In the genomic region with DNA sequence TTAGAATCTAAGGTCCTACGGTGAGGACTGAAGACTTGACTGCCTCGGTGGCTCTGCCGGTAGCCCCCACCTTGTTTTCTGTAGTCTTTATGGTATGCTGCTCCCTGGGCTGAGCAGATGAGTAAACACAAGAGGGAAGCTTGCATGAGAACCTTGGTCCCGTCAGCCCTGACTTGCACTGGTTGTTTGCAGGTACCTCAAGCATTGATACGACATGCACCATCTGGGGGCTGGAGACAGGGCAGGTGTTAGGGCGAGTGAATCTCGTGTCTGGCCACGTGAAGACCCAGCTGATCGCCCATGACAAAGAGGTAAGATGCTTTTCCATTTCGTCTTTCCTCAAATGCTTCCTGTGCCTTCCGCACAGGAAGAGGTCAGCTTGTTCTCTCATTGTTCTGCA, we compare ENCODE assay signal across 1 cellular context.
TF ChIP-seq lines count a peak whose summit lies in the region.

No MANE protein-coding gene starts in this region.

TF ChIP-seq in HepG2, 621 proteins besides CTCF, POLR2A, EP300 and RAD21 (continues in another document):
- peak; percentile 41; the same call in 1 of the 2 replicates for TF ChIP-seq ZBTB7A (CRISPR knock-in tag; IDR thresholded peaks at IDR 0.05)
- no peak for TF ChIP-seq FOSL1 (CRISPR knock-in tag; IDR thresholded peaks at IDR 0.05; ENCODE audit: borderline replicate concordance)
- peak; percentile 17; the same call in 1 of the 2 replicates for TF ChIP-seq ZNF124 (CRISPR knock-in tag; IDR thresholded peaks at IDR 0.05)
- no peak for TF ChIP-seq ZNF552 (CRISPR knock-in tag; IDR thresholded peaks at IDR 0.05; ENCODE audit: borderline replicate concordance)
- no peak for TF ChIP-seq ATAD3A (CRISPR knock-in tag; IDR thresholded peaks at IDR 0.05)
- peak; percentile 30; the same call in 1 of the 2 replicates for TF ChIP-seq SIN3A (IDR thresholded peaks at IDR 0.05; ENCODE audit: borderline replicate concordance, low read depth, low read length)
- no peak for TF ChIP-seq AGO1 (IDR thresholded peaks at IDR 0.05; ENCODE audit: low read depth, low read length, poor library complexity, severe bottlenecking)
- no peak for TF ChIP-seq CENPBD1 (CRISPR knock-in tag; IDR thresholded peaks at IDR 0.05; ENCODE audit: borderline replicate concordance, low read depth)
- TF ChIP-seq NFKB2 (CRISPR knock-in tag; IDR thresholded peaks at IDR 0.05; ENCODE audit: borderline replicate concordance) = no peak
- 0 out of 2 replicates have a peak, but pooled peaks have one; percentile 19 for TF ChIP-seq SP5 (CRISPR knock-in tag; IDR thresholded peaks at IDR 0.05; ENCODE audit: borderline replicate concordance, low read depth)
- TF ChIP-seq ATF5 (CRISPR knock-in tag; IDR thresholded peaks at IDR 0.05; ENCODE audit: low read depth) = no peak
- no peak for TF ChIP-seq ZNF816 (CRISPR knock-in tag; IDR thresholded peaks at IDR 0.05; ENCODE audit: borderline replicate concordance)
- TF ChIP-seq, protein P1, sequence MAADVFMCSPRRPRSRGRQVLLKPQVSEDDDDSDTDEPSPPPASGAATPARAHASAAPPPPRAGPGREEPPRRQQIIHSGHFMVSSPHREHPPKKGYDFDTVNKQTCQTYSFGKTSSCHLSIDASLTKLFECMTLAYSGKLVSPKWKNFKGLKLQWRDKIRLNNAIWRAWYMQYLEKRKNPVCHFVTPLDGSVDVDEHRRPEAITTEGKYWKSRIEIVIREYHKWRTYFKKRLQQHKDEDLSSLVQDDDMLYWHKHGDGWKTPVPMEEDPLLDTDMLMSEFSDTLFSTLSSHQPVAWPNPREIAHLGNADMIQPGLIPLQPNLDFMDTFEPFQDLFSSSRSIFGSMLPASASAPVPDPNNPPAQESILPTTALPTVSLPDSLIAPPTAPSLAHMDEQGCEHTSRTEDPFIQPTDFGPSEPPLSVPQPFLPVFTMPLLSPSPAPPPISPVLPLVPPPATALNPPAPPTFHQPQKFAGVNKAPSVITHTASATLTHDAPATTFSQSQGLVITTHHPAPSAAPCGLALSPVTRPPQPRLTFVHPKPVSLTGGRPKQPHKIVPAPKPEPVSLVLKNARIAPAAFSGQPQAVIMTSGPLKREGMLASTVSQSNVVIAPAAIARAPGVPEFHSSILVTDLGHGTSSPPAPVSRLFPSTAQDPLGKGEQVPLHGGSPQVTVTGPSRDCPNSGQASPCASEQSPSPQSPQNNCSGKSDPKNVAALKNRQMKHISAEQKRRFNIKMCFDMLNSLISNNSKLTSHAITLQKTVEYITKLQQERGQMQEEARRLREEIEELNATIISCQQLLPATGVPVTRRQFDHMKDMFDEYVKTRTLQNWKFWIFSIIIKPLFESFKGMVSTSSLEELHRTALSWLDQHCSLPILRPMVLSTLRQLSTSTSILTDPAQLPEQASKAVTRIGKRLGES (CRISPR knock-in tag; IDR thresholded peaks at IDR 0.05; ENCODE audit: borderline replicate concordance) = no peak
- TF ChIP-seq HOXA5 (CRISPR knock-in tag; IDR thresholded peaks at IDR 0.05) = no peak
- no peak; the same call in 1 of the 2 replicates for TF ChIP-seq ZNF766 (CRISPR knock-in tag; IDR thresholded peaks at IDR 0.05; ENCODE audit: borderline replicate concordance)
- no peak for TF ChIP-seq GATAD1 (CRISPR knock-in tag; IDR thresholded peaks at IDR 0.05)
- no peak for TF ChIP-seq E2F5 (CRISPR knock-in tag; conservative IDR thresholded peaks at IDR 0.05)
- TF ChIP-seq SP1 (IDR thresholded peaks at IDR 0.05) = no peak
- TF ChIP-seq SP1 (CRISPR knock-in tag; IDR thresholded peaks at IDR 0.05) = no peak
- no peak for TF ChIP-seq ATF4 (CRISPR knock-in tag; IDR thresholded peaks at IDR 0.05)
- peak; percentile 79; the same call in 1 of the 2 replicates for TF ChIP-seq TBX2 (CRISPR knock-in tag; IDR thresholded peaks at IDR 0.05; ENCODE audit: borderline replicate concordance)
- no peak for TF ChIP-seq ZNF260 (CRISPR knock-in tag; IDR thresholded peaks at IDR 0.05; ENCODE audit: borderline replicate concordance, low read depth)
- TF ChIP-seq KDM6A (CRISPR knock-in tag; IDR thresholded peaks at IDR 0.05; ENCODE audit: low read depth) = 0 out of 2 replicates have a peak, but pooled peaks have one; percentile 35
- no peak for TF ChIP-seq NFIC (IDR thresholded peaks at IDR 0.05; ENCODE audit: low read length)
- TF ChIP-seq, protein P2, sequence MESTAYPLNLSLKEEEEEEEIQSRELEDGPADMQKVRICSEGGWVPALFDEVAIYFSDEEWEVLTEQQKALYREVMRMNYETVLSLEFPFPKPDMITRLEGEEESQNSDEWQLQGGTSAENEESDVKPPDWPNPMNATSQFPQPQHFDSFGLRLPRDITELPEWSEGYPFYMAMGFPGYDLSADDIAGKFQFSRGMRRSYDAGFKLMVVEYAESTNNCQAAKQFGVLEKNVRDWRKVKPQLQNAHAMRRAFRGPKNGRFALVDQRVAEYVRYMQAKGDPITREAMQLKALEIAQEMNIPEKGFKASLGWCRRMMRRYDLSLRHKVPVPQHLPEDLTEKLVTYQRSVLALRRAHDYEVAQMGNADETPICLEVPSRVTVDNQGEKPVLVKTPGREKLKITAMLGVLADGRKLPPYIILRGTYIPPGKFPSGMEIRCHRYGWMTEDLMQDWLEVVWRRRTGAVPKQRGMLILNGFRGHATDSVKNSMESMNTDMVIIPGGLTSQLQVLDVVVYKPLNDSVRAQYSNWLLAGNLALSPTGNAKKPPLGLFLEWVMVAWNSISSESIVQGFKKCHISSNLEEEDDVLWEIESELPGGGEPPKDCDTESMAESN (CRISPR knock-in tag; conservative IDR thresholded peaks at IDR 0.05) = peak; percentile 66; the same call in 1 of the 2 replicates
- TF ChIP-seq KAT2B (IDR thresholded peaks at IDR 0.05; ENCODE audit: borderline replicate concordance, low read depth, low read length) = no peak
- peak; percentile 32; the same call in 1 of the 2 replicates for TF ChIP-seq NCOA2 (CRISPR knock-in tag; IDR thresholded peaks at IDR 0.05)
- no peak for TF ChIP-seq STAT5B (CRISPR knock-in tag; IDR thresholded peaks at IDR 0.05)
- no peak for TF ChIP-seq MZF1 (CRISPR knock-in tag; IDR thresholded peaks at IDR 0.05; ENCODE audit: borderline replicate concordance)
- TF ChIP-seq ZNF879 (CRISPR knock-in tag; IDR thresholded peaks at IDR 0.05) = no peak
- no peak for TF ChIP-seq ZNF790 (CRISPR knock-in tag; IDR thresholded peaks at IDR 0.05; ENCODE audit: borderline replicate concordance)
- no peak for TF ChIP-seq TCF12 (IDR thresholded peaks at IDR 0.05)
- no peak for TF ChIP-seq TCF12 (CRISPR knock-in tag; IDR thresholded peaks at IDR 0.05)
- TF ChIP-seq SRSF4 (IDR thresholded peaks at IDR 0.05; ENCODE audit: low read depth, low read length, poor library complexity, severe bottlenecking) = no peak
- no peak for TF ChIP-seq IKZF1 (IDR thresholded peaks at IDR 0.05)
- TF ChIP-seq, protein P3, sequence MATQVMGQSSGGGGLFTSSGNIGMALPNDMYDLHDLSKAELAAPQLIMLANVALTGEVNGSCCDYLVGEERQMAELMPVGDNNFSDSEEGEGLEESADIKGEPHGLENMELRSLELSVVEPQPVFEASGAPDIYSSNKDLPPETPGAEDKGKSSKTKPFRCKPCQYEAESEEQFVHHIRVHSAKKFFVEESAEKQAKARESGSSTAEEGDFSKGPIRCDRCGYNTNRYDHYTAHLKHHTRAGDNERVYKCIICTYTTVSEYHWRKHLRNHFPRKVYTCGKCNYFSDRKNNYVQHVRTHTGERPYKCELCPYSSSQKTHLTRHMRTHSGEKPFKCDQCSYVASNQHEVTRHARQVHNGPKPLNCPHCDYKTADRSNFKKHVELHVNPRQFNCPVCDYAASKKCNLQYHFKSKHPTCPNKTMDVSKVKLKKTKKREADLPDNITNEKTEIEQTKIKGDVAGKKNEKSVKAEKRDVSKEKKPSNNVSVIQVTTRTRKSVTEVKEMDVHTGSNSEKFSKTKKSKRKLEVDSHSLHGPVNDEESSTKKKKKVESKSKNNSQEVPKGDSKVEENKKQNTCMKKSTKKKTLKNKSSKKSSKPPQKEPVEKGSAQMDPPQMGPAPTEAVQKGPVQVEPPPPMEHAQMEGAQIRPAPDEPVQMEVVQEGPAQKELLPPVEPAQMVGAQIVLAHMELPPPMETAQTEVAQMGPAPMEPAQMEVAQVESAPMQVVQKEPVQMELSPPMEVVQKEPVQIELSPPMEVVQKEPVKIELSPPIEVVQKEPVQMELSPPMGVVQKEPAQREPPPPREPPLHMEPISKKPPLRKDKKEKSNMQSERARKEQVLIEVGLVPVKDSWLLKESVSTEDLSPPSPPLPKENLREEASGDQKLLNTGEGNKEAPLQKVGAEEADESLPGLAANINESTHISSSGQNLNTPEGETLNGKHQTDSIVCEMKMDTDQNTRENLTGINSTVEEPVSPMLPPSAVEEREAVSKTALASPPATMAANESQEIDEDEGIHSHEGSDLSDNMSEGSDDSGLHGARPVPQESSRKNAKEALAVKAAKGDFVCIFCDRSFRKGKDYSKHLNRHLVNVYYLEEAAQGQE (IDR thresholded peaks at IDR 0.05; ENCODE audit: borderline replicate concordance in 1 of 2, low read depth in 1 of 2, low read length in 2 of 2) = no peak
- no peak for TF ChIP-seq IRF9 (CRISPR knock-in tag; IDR thresholded peaks at IDR 0.05; ENCODE audit: borderline replicate concordance)
- TF ChIP-seq TGIF2 (CRISPR knock-in tag; IDR thresholded peaks at IDR 0.05) = 0 out of 2 replicates have a peak, but pooled peaks have one; percentile 5
- no peak for TF ChIP-seq U2AF1 (optimal IDR thresholded peaks at IDR 0.05; ENCODE audit: low read depth, low read length)
- no peak for TF ChIP-seq HMGXB3 (CRISPR knock-in tag; IDR thresholded peaks at IDR 0.05; ENCODE audit: borderline replicate concordance)
- no peak for TF ChIP-seq MAFG (CRISPR knock-in tag; IDR thresholded peaks at IDR 0.05)
- TF ChIP-seq HNF1B (CRISPR knock-in tag; IDR thresholded peaks at IDR 0.05) = peak; percentile 69; the same call in 1 of the 2 replicates
- no peak for TF ChIP-seq NR2F2 (IDR thresholded peaks at IDR 0.05; ENCODE audit: borderline replicate concordance, low read depth)
